Comparison of ENCODE assay signal across 18 cellular contexts in genomic region chr11:101188801-101189200, GRCh38. TPM values are rescaled to one million over a fixed set of nuclear protein-coding genes. Genes with fewer than 3 reads are reported as not detected.
DNase-seq lines count a peak whose midpoint lies in the region; ATAC-seq, FAIRE-seq and TF ChIP-seq lines count a peak whose summit lies in the region.
"Had no signal": no experiment of that assay in that cellular context is flagged by ENCODE, and none has a peak within 500 bp of the region (broad histone marks: within the 10 kb centered on the region; RNA-seq: fewer than 3 reads in every experiment).

No MANE protein-coding gene starts in this region.

- no peak overlapping the region for H3K4me3 ChIP-seq in ascending aorta
- H3K4me3 ChIP-seq in vagina: no peak overlapping the region
- H3K4me3 ChIP-seq: BLaER1, GM23248, HAP-1 had no signal

- DNase-seq in HTR-8/SVneo (ENCODE audit: insufficient read length, low spot score) (no peak), ascending aorta (ENCODE audit: low spot score in 2 of 2) (no peak), superior temporal gyrus (ENCODE audit: extremely low spot score) (peak; percentile 19), vagina (ENCODE audit: extremely low spot score in 2 of 2) (no peak), T-helper 1 cell (no peak), left ventricle myocardium superior (no peak)
- DNase-seq in stimulated activated effector memory CD8-positive, alpha-beta T cell treated with anti-CD3 and anti-CD28 coated beads, Interleukin-12 subunit alpha, Interleukin-12 subunit beta, amount 100 ng/mL, for 72 hours (ENCODE audit: low spot score in 2 of 2): no peak
- DNase-seq: 8988T; CD4-positive, alpha-beta memory T cell; DMS153; DMS79; GDM1; GM23248 had no signal

- H3K36me3 ChIP-seq in ascending aorta (no peaks in the 10 kb centered on the region), vagina (no peaks in the 10 kb centered on the region)
- H3K36me3 ChIP-seq: BLaER1, HAP-1 had no signal

- H3K9me3 Mint-ChIP-seq in stimulated activated effector memory CD8-positive, alpha-beta T cell treated with anti-CD3 and anti-CD28 coated beads, Interleukin-12 subunit alpha, Interleukin-12 subunit beta, amount 100 ng/mL, for 72 hours: peaks cover 30% of the 10 kb centered on the region

- TF ChIP-seq POLR2A in vagina (IDR thresholded peaks at IDR 0.05): no peak

- H3K27ac ChIP-seq in ascending aorta (peak overlapping the region; percentile 52 to 59), vagina (peak overlapping the region; percentile 48)
- H3K27ac ChIP-seq: BLaER1, GM23248 had no signal

- FAIRE-seq in HTR-8/SVneo (lab: Jason Lieb, UNC): peak; percentile 28
- FAIRE-seq: GM12892, GM18507 had no signal

- H3K27me3 ChIP-seq in ascending aorta (no peaks in the 10 kb centered on the region), vagina (no peaks in the 10 kb centered on the region)
- H3K27me3 ChIP-seq: BLaER1 had no signal

- intact Hi-C loops in ascending aorta (cut with DNase I) (loop anchor here (5.0 kb wide), 1 partner anchor 62 kb away; the partner anchor contains the start of gene PGR), vagina (cut with DNase I) (no loop called here), left ventricle myocardium superior (cut with micrococcal nuclease) (no loop called here)

- H3K4me3 Mint-ChIP-seq in stimulated activated effector memory CD8-positive, alpha-beta T cell treated with anti-CD3 and anti-CD28 coated beads, Interleukin-12 subunit alpha, Interleukin-12 subunit beta, amount 100 ng/mL, for 72 hours: no peak overlapping the region
- H3K4me3 Mint-ChIP-seq: CD14-positive monocyte; CD4-positive, alpha-beta memory T cell had no signal

- H3K9me3 ChIP-seq in ascending aorta: no peaks in the 10 kb centered on the region
- no peaks in the 10 kb centered on the region for H3K9me3 ChIP-seq in vagina
- H3K9me3 ChIP-seq: BLaER1, HAP-1 had no signal

- TF ChIP-seq CTCF in ascending aorta (IDR thresholded peaks at IDR 0.05) (no peak), vagina (IDR thresholded peaks at IDR 0.05) (no peak)

- no peak overlapping the region for H3K27ac Mint-ChIP-seq in stimulated activated effector memory CD8-positive, alpha-beta T cell treated with anti-CD3 and anti-CD28 coated beads, Interleukin-12 subunit alpha, Interleukin-12 subunit beta, amount 100 ng/mL, for 72 hours
- H3K27ac Mint-ChIP-seq: CD14-positive monocyte had no signal

- no peaks in the 10 kb centered on the region for H3K36me3 Mint-ChIP-seq in stimulated activated effector memory CD8-positive, alpha-beta T cell treated with anti-CD3 and anti-CD28 coated beads, Interleukin-12 subunit alpha, Interleukin-12 subunit beta, amount 100 ng/mL, for 72 hours
- H3K36me3 Mint-ChIP-seq: CD14-positive monocyte; CD4-positive, alpha-beta memory T cell had no signal

- no peaks in the 10 kb centered on the region for H3K4me1 Mint-ChIP-seq in stimulated activated effector memory CD8-positive, alpha-beta T cell treated with anti-CD3 and anti-CD28 coated beads, Interleukin-12 subunit alpha, Interleukin-12 subunit beta, amount 100 ng/mL, for 72 hours
- H3K4me1 Mint-ChIP-seq: CD14-positive monocyte; CD4-positive, alpha-beta memory T cell had no signal

- H3K4me1 ChIP-seq in ascending aorta (peaks cover 0 to 19% of the 10 kb centered on the region in 2 donors), vagina (peaks cover 13% of the 10 kb centered on the region)
- H3K4me1 ChIP-seq: BLaER1, HAP-1 had no signal

- no peak for ATAC-seq in stimulated activated effector memory CD8-positive, alpha-beta T cell treated with anti-CD3 and anti-CD28 coated beads, Interleukin-12 subunit alpha, Interleukin-12 subunit beta, amount 100 ng/mL, for 72 hours
- ATAC-seq in left ventricle myocardium superior: no peak

RNA-seq across cellular contexts. Expression of gene PGR, which starts 59.2 kb away (rescaled TPM):
- 31.1 TPM for total RNA-seq in ascending aorta
- 34.4 TPM for total RNA-seq in vagina
- total RNA-seq in left ventricle myocardium superior: 8.2 TPM
- total RNA-seq: CD4-positive, alpha-beta memory T cell; GM23248 had no signal
